Comparison of ENCODE assay signal across 23 cellular contexts in the genomic region with DNA sequence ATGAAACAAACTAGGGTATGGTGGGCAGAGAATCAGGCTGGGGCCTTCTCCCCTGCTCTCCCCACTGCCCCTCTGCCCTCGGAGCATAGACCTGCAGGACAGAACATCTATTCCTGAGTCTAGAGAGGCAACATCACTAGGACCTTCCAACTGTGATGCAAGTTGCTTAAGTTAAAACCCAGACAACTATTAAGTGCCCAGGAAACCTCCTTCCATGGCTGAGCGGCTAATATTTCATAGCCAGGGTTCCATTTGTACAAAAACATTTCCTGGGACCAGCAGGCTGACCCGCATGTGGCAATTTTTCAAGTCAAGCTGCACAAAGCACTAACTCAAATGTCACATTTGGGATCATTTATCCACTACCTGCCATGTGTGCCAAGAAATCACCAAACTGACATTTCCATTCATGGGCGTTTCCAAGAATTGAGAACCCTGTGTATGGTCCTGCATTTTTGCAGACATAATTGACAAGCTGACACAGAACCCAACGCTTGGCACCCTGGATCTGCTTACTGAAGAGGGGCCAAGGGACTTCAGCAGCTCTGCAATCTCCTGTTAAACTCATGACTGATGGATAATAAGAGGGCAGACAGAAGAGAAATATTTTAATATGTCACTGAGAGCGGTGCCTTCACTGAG.
"Had no signal": no experiment of that assay in that cellular context is flagged by ENCODE, and none has a peak within 500 bp of the region (broad histone marks: within the 10 kb centered on the region; RNA-seq: fewer than 3 reads in every experiment).

No MANE protein-coding gene starts in this region.

- H3K27ac Mint-ChIP-seq: activated CD4-positive, alpha-beta memory T cell treated with anti-CD3 and anti-CD28 coated beads for 36 hours; activated CD4-positive, alpha-beta T cell treated with anti-CD3 and anti-CD28 coated beads, Interleukin-2, amount 10 ng/mL, durations not matched to agents 7 days and 5 days; activated naive CD4-positive, alpha-beta T cell treated with anti-CD3 and anti-CD28 coated beads for 36 hours; activated naive CD8-positive, alpha-beta T cell treated with anti-CD3 and anti-CD28 coated beads for 36 hours; activated T-helper 17 cell treated with anti-CD3 and anti-CD28 coated beads, Interleukin-2, amount 50 U/mL, for 72 hours; T-cell had no signal

- H3K4me1 Mint-ChIP-seq: activated CD4-positive, alpha-beta T cell treated with anti-CD3 and anti-CD28 coated beads, Interleukin-2, amount 10 ng/mL, durations not matched to agents 7 days and 5 days; activated naive CD8-positive, alpha-beta T cell treated with anti-CD3 and anti-CD28 coated beads for 36 hours; T-cell had no signal

- H3K9me3 ChIP-seq: breast epithelium, Peyer's patch, SJCRH30 had no signal

- ATAC-seq: activated T-helper 17 cell treated with anti-CD3 and anti-CD28 coated beads, Interleukin-2, amount 50 U/mL, for 72 hours; T-cell had no signal

- H3K27me3 ChIP-seq: breast epithelium, Peyer's patch, SJCRH30 had no signal

- H3K4me3 Mint-ChIP-seq: activated CD4-positive, alpha-beta memory T cell treated with anti-CD3 and anti-CD28 coated beads for 36 hours; activated CD4-positive, alpha-beta T cell treated with anti-CD3 and anti-CD28 coated beads, Interleukin-2, amount 10 ng/mL, durations not matched to agents 7 days and 5 days; activated naive CD4-positive, alpha-beta T cell treated with anti-CD3 and anti-CD28 coated beads for 36 hours; activated naive CD8-positive, alpha-beta T cell treated with anti-CD3 and anti-CD28 coated beads for 36 hours; activated T-helper 17 cell treated with anti-CD3 and anti-CD28 coated beads, Interleukin-2, amount 50 U/mL, for 72 hours; T-cell had no signal

- H3K9me3 Mint-ChIP-seq: activated CD4-positive, alpha-beta memory T cell treated with anti-CD3 and anti-CD28 coated beads for 36 hours; activated CD4-positive, alpha-beta T cell treated with anti-CD3 and anti-CD28 coated beads, Interleukin-2, amount 10 ng/mL, durations not matched to agents 7 days and 5 days; activated naive CD4-positive, alpha-beta T cell treated with anti-CD3 and anti-CD28 coated beads for 36 hours; activated naive CD8-positive, alpha-beta T cell treated with anti-CD3 and anti-CD28 coated beads for 36 hours; activated T-helper 17 cell treated with anti-CD3 and anti-CD28 coated beads, Interleukin-2, amount 50 U/mL, for 72 hours; T-cell had no signal

- H3K4me3 ChIP-seq: breast epithelium, Peyer's patch, SJCRH30 had no signal

- H3K27ac ChIP-seq: Peyer's patch, RWPE1, SJCRH30, VCaP had no signal

- H3K36me3 ChIP-seq: breast epithelium had no signal

- DNase-seq: activated CD4-positive, alpha-beta memory T cell treated with anti-CD3 and anti-CD28 coated beads for 36 hours; activated CD4-positive, alpha-beta T cell treated with anti-CD3 and anti-CD28 coated beads, Interleukin-2, amount 10 ng/mL, durations not matched to agents 7 days and 5 days; activated CD4-positive, CD25-positive, alpha-beta regulatory T cell; activated CD8-positive, alpha-beta memory T cell treated with anti-CD3 and anti-CD28 coated beads for 24 hours; activated gamma-delta T cell; activated naive CD4-positive, alpha-beta T cell treated with anti-CD3 and anti-CD28 coated beads for 36 hours; activated naive CD8-positive, alpha-beta T cell treated with anti-CD3 and anti-CD28 coated beads for 36 hours; activated T-cell treated with anti-CD3 and anti-CD28 coated beads for 4 hours; activated T-cell treated with anti-CD3 and anti-CD28 coated beads, Interleukin-2, amount 50 U/mL, for 48 hours; caudate nucleus; MM.1S; NCI-H1105 treated with DMSO at 0.1 percent for 48 hours; NCI-H1436 treated with DMSO at 0.1 percent for 48 hours; NCI-H187; NCI-H2081; Peyer's patch; Right ventricle myocardium superior; SJCRH30; T-cell had no signal

- H3K4me1 ChIP-seq: breast epithelium, Peyer's patch had no signal
